1 cellular context compared by ENCODE assay signal in the genomic region with DNA sequence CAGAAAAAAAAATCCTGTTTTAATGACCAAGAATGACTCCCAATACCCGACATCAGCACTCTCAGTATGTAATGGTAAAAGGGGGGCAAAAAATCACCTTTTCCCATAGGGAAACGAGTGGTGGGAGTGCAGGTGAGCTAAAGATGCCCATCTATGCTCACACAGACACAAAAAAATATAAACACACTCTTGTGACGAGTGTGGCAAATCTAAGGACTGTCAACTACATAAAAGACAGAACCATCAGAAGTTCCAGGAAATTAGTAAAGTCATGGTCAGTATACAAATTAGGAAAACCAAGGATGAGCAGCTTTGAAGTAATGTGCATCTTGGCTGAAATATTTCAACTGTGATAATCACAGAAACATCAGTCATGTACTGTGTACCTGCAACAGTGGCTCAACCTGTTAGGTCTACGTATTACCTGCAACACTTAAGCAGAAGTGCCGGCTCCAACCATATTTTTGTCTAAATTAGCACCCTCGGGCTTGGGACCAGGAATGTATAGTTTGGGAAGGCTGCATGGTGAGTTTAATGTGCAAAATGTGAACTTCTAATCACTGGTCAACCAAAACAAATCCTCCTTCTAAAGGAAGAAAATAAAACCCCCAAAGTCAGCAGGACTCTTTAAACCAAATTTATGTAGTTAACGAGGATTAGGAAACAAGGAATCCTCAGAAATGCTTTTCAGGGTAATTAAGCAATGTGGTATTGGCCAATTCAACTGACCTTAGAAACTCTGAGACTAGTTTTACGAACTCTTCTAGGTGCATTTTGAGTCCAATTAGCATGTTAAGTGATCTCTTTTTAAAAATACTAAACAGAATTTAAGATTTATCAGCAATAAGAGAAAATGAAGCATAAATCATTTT.
TF ChIP-seq lines count a peak whose summit lies in the region.

No MANE protein-coding gene starts in this region.

TF ChIP-seq in GM23338, 12 proteins besides CTCF, POLR2A, EP300 and RAD21 (continued from another document):
- TF ChIP-seq, protein P1, sequence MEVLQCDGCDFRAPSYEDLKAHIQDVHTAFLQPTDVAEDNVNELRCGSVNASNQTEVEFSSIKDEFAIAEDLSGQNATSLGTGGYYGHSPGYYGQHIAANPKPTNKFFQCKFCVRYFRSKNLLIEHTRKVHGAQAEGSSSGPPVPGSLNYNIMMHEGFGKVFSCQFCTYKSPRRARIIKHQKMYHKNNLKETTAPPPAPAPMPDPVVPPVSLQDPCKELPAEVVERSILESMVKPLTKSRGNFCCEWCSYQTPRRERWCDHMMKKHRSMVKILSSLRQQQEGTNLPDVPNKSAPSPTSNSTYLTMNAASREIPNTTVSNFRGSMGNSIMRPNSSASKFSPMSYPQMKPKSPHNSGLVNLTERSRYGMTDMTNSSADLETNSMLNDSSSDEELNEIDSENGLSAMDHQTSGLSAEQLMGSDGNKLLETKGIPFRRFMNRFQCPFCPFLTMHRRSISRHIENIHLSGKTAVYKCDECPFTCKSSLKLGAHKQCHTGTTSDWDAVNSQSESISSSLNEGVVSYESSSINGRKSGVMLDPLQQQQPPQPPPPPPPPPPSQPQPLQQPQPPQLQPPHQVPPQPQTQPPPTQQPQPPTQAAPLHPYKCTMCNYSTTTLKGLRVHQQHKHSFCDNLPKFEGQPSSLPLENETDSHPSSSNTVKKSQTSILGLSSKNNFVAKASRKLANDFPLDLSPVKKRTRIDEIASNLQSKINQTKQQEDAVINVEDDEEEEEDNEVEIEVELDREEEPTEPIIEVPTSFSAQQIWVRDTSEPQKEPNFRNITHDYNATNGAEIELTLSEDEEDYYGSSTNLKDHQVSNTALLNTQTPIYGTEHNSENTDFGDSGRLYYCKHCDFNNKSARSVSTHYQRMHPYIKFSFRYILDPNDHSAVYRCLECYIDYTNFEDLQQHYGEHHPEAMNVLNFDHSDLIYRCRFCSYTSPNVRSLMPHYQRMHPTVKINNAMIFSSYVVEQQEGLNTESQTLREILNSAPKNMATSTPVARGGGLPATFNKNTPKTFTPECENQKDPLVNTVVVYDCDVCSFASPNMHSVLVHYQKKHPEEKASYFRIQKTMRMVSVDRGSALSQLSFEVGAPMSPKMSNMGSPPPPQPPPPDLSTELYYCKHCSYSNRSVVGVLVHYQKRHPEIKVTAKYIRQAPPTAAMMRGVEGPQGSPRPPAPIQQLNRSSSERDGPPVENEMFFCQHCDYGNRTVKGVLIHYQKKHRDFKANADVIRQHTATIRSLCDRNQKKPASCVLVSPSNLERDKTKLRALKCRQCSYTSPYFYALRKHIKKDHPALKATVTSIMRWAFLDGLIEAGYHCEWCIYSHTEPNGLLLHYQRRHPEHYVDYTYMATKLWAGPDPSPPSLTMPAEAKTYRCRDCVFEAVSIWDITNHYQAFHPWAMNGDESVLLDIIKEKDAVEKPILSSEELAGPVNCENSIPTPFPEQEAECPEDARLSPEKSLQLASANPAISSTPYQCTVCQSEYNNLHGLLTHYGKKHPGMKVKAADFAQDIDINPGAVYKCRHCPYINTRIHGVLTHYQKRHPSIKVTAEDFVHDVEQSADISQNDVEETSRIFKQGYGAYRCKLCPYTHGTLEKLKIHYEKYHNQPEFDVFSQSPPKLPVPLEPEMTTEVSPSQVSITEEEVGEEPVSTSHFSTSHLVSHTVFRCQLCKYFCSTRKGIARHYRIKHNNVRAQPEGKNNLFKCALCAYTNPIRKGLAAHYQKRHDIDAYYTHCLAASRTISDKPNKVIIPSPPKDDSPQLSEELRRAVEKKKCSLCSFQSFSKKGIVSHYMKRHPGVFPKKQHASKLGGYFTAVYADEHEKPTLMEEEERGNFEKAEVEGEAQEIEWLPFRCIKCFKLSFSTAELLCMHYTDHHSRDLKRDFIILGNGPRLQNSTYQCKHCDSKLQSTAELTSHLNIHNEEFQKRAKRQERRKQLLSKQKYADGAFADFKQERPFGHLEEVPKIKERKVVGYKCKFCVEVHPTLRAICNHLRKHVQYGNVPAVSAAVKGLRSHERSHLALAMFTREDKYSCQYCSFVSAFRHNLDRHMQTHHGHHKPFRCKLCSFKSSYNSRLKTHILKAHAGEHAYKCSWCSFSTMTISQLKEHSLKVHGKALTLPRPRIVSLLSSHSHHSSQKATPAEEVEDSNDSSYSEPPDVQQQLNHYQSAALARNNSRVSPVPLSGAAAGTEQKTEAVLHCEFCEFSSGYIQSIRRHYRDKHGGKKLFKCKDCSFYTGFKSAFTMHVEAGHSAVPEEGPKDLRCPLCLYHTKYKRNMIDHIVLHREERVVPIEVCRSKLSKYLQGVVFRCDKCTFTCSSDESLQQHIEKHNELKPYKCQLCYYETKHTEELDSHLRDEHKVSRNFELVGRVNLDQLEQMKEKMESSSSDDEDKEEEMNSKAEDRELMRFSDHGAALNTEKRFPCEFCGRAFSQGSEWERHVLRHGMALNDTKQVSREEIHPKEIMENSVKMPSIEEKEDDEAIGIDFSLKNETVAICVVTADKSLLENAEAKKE (CRISPR knock-in tag; IDR thresholded peaks at IDR 0.05): no peak
- no peak for TF ChIP-seq EZH2phosphoT487 (IDR thresholded peaks at IDR 0.05; ENCODE audit: unreplicated experiment)
- TF ChIP-seq, protein P2, sequence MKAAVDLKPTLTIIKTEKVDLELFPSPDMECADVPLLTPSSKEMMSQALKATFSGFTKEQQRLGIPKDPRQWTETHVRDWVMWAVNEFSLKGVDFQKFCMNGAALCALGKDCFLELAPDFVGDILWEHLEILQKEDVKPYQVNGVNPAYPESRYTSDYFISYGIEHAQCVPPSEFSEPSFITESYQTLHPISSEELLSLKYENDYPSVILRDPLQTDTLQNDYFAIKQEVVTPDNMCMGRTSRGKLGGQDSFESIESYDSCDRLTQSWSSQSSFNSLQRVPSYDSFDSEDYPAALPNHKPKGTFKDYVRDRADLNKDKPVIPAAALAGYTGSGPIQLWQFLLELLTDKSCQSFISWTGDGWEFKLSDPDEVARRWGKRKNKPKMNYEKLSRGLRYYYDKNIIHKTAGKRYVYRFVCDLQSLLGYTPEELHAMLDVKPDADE (IDR thresholded peaks at IDR 0.05): no peak
- TF ChIP-seq EZH2 (IDR thresholded peaks at IDR 0.05; ENCODE audit: low read depth, unreplicated experiment): no peak
- TF ChIP-seq STAT1 (IDR thresholded peaks at IDR 0.05; ENCODE audit: unreplicated experiment): no peak
- TF ChIP-seq ZNF331 (CRISPR knock-in tag; IDR thresholded peaks at IDR 0.05; ENCODE audit: low read depth): no peak
- TF ChIP-seq POLR2AphosphoS5 (IDR thresholded peaks at IDR 0.05; ENCODE audit: low read depth): no peak
- TF ChIP-seq NANOG (IDR thresholded peaks at IDR 0.05; ENCODE audit: borderline replicate concordance): no peak
- TF ChIP-seq CREB1 (CRISPR knock-in tag; IDR thresholded peaks at IDR 0.05; ENCODE audit: low read depth): no peak
